In genomic region chr20:17530716-17531536, GRCh38 we compare ENCODE assay signal across 1 cellular context.
TF ChIP-seq lines count a peak whose summit lies in the region.

TSS of gene BFSP1 (minus strand) at chr20:17531379. CDS start at chr20:17531329, 50 bp downstream.

TF ChIP-seq in HepG2, 621 proteins besides CTCF, POLR2A, EP300 and RAD21 (continued from another document and continues in another):
- TF ChIP-seq PBX2 (CRISPR knock-in tag; IDR thresholded peaks at IDR 0.05) (no peak), ZNF589 (CRISPR knock-in tag; conservative IDR thresholded peaks at IDR 0.05) (peak; percentile 67; the same call in 1 of the 2 replicates), ZNF230 (CRISPR knock-in tag; IDR thresholded peaks at IDR 0.05) (no peak), PAF1 (CRISPR knock-in tag; IDR thresholded peaks at IDR 0.05) (no peak), ZNF619 (CRISPR knock-in tag; IDR thresholded peaks at IDR 0.05) (no peak), ZNF788 (CRISPR knock-in tag; IDR thresholded peaks at IDR 0.05; ENCODE audit: borderline replicate concordance) (peak; percentile 63; the same call in 1 of the 2 replicates), ZNF136 (CRISPR knock-in tag; IDR thresholded peaks at IDR 0.05; ENCODE audit: low read depth) (no peak), KDM5B (CRISPR knock-in tag; IDR thresholded peaks at IDR 0.05; ENCODE audit: borderline replicate concordance) (peak; percentile 59; the same call in 1 of the 2 replicates), ATF5 (CRISPR knock-in tag; IDR thresholded peaks at IDR 0.05; ENCODE audit: low read depth) (no peak), ZNF282 (IDR thresholded peaks at IDR 0.05; ENCODE audit: partially characterized antibody) (no peak), ELF4 (CRISPR knock-in tag; IDR thresholded peaks at IDR 0.05; ENCODE audit: borderline replicate concordance) (no peak), ZNF781 (CRISPR knock-in tag; IDR thresholded peaks at IDR 0.05; ENCODE audit: borderline replicate concordance, not compliant biosample characterization) (no peak), ZNF747 (CRISPR knock-in tag; IDR thresholded peaks at IDR 0.05; ENCODE audit: borderline replicate concordance) (peak; percentile 48; the same call in 1 of the 2 replicates), PPARG (CRISPR knock-in tag; conservative IDR thresholded peaks at IDR 0.05) (0 out of 2 replicates have a peak, but pooled peaks have one; percentile 14), DMTF1 (CRISPR knock-in tag; IDR thresholded peaks at IDR 0.05) (no peak), ZFP36 (IDR thresholded peaks at IDR 0.05; ENCODE audit: borderline replicate concordance, low read depth, low read length, partially characterized antibody) (no peak), GABPA (IDR thresholded peaks at IDR 0.05; ENCODE audit: low read depth, low read length) (no peak), GABPA (CRISPR knock-in tag; IDR thresholded peaks at IDR 0.05; ENCODE audit: low read depth) (no peak), ZBTB38 (CRISPR knock-in tag; IDR thresholded peaks at IDR 0.05) (peak; percentile 65; the same call in 1 of the 2 replicates), JDP2 (CRISPR knock-in tag; IDR thresholded peaks at IDR 0.05; ENCODE audit: borderline replicate concordance) (0 out of 2 replicates have a peak, but pooled peaks have one; percentile 57), ZNF367 (CRISPR knock-in tag; IDR thresholded peaks at IDR 0.05; ENCODE audit: borderline replicate concordance) (no peak), ZNF441 (CRISPR knock-in tag; IDR thresholded peaks at IDR 0.05; ENCODE audit: borderline replicate concordance) (no peak), CCDC6 (CRISPR knock-in tag; IDR thresholded peaks at IDR 0.05) (no peak), ZSCAN31 (CRISPR knock-in tag; IDR thresholded peaks at IDR 0.05; ENCODE audit: low read depth) (peak; percentile 76; the same call in 1 of the 2 replicates), RFX5 (IDR thresholded peaks at IDR 0.05; ENCODE audit: low read depth, low read length) (no peak), SPEN (CRISPR knock-in tag; IDR thresholded peaks at IDR 0.05; ENCODE audit: low read depth) (peak; percentile 44; the same call in 1 of the 2 replicates), RAD51 (IDR thresholded peaks at IDR 0.05; ENCODE audit: borderline replicate concordance) (no peak), GTF3A (CRISPR knock-in tag; conservative IDR thresholded peaks at IDR 0.05) (no peak), TFDP1 (CRISPR knock-in tag; IDR thresholded peaks at IDR 0.05; ENCODE audit: borderline replicate concordance) (peak; percentile 69; the same call in 1 of the 2 replicates), BHLHE40 (IDR thresholded peaks at IDR 0.05; ENCODE audit: low read length) (no peak), SIX1 (CRISPR knock-in tag; IDR thresholded peaks at IDR 0.05; ENCODE audit: borderline replicate concordance) (no peak), MYNN (CRISPR knock-in tag; IDR thresholded peaks at IDR 0.05; ENCODE audit: low read depth) (no peak), JARID2 (CRISPR knock-in tag; IDR thresholded peaks at IDR 0.05; ENCODE audit: insufficient replicate concordance) (peak; percentile 15), RCOR2 (CRISPR knock-in tag; IDR thresholded peaks at IDR 0.05) (no peak), SYNCRIP (IDR thresholded peaks at IDR 0.05; ENCODE audit: insufficient read depth, low read depth, low read length) (no peak), E2F2 (CRISPR knock-in tag; IDR thresholded peaks at IDR 0.05; ENCODE audit: borderline replicate concordance) (peak; percentile 32; the same call in 1 of the 2 replicates), ZNF766 (CRISPR knock-in tag; IDR thresholded peaks at IDR 0.05; ENCODE audit: borderline replicate concordance) (peak; percentile 26; the same call in 1 of the 2 replicates), ZBTB49 (CRISPR knock-in tag; IDR thresholded peaks at IDR 0.05; ENCODE audit: borderline replicate concordance) (no peak), GPN1 (CRISPR knock-in tag; IDR thresholded peaks at IDR 0.05; ENCODE audit: borderline replicate concordance) (no peak), ZNF44 (CRISPR knock-in tag; IDR thresholded peaks at IDR 0.05) (0 out of 2 replicates have a peak, but pooled peaks have one; percentile 72), NBN (conservative IDR thresholded peaks at IDR 0.05) (no peak), POGK (CRISPR knock-in tag; conservative IDR thresholded peaks at IDR 0.05) (peak; percentile 63), MED13 (CRISPR knock-in tag; IDR thresholded peaks at IDR 0.05) (peak; percentile 33; the same call in 1 of the 2 replicates)
- TF ChIP-seq, protein P1, sequence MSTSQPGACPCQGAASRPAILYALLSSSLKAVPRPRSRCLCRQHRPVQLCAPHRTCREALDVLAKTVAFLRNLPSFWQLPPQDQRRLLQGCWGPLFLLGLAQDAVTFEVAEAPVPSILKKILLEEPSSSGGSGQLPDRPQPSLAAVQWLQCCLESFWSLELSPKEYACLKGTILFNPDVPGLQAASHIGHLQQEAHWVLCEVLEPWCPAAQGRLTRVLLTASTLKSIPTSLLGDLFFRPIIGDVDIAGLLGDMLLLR (CRISPR knock-in tag; IDR thresholded peaks at IDR 0.05) = 0 out of 2 replicates have a peak, but pooled peaks have one; percentile 53
- TF ChIP-seq, protein P2, sequence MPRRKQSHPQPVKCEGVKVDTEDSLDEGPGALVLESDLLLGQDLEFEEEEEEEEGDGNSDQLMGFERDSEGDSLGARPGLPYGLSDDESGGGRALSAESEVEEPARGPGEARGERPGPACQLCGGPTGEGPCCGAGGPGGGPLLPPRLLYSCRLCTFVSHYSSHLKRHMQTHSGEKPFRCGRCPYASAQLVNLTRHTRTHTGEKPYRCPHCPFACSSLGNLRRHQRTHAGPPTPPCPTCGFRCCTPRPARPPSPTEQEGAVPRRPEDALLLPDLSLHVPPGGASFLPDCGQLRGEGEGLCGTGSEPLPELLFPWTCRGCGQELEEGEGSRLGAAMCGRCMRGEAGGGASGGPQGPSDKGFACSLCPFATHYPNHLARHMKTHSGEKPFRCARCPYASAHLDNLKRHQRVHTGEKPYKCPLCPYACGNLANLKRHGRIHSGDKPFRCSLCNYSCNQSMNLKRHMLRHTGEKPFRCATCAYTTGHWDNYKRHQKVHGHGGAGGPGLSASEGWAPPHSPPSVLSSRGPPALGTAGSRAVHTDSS (CRISPR knock-in tag; conservative IDR thresholded peaks at IDR 0.05) = no peak
- TF ChIP-seq, protein P3, sequence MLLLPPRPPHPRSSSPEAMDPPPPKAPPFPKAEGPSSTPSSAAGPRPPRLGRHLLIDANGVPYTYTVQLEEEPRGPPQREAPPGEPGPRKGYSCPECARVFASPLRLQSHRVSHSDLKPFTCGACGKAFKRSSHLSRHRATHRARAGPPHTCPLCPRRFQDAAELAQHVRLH (CRISPR knock-in tag; IDR thresholded peaks at IDR 0.05; ENCODE audit: borderline replicate concordance, low read depth) = peak; percentile 78; the same call in 1 of the 2 replicates
- TF ChIP-seq, protein P4, sequence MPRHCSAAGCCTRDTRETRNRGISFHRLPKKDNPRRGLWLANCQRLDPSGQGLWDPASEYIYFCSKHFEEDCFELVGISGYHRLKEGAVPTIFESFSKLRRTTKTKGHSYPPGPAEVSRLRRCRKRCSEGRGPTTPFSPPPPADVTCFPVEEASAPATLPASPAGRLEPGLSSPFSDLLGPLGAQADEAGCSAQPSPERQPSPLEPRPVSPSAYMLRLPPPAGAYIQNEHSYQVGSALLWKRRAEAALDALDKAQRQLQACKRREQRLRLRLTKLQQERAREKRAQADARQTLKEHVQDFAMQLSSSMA (CRISPR knock-in tag; IDR thresholded peaks at IDR 0.05) = no peak
- TF ChIP-seq, protein P5, sequence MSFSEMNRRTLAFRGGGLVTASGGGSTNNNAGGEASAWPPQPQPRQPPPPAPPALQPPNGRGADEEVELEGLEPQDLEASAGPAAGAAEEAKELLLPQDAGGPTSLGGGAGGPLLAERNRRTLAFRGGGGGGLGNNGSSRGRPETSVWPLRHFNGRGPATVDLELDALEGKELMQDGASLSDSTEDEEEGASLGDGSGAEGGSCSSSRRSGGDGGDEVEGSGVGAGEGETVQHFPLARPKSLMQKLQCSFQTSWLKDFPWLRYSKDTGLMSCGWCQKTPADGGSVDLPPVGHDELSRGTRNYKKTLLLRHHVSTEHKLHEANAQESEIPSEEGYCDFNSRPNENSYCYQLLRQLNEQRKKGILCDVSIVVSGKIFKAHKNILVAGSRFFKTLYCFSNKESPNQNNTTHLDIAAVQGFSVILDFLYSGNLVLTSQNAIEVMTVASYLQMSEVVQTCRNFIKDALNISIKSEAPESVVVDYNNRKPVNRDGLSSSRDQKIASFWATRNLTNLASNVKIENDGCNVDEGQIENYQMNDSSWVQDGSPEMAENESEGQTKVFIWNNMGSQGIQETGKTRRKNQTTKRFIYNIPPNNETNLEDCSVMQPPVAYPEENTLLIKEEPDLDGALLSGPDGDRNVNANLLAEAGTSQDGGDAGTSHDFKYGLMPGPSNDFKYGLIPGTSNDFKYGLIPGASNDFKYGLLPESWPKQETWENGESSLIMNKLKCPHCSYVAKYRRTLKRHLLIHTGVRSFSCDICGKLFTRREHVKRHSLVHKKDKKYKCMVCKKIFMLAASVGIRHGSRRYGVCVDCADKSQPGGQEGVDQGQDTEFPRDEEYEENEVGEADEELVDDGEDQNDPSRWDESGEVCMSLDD (CRISPR knock-in tag; IDR thresholded peaks at IDR 0.05; ENCODE audit: borderline replicate concordance) = no peak
